18 cellular contexts compared by ENCODE assay signal in the genomic region with DNA sequence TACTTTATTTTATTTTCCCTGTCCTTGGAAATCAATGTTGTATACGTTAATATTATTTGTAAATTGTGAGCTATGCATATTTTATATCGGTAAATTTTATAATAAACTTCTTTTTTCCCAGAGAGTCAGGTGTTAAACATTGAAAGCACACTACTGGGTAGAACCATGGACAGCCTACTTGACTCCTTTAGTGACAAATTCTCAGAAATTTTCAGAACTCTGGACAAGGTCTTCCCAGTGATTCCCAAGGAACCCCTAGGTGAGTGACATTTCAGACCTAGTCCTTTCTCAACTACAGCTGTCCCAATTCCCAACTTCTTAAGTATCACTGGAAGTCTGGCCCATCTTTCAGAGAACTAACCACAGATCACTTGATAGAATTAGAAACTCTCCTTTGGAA.
"Had no signal": no experiment of that assay in that cellular context is flagged by ENCODE, and none has a peak within 500 bp of the region (broad histone marks: within the 10 kb centered on the region; RNA-seq: fewer than 3 reads in every experiment).

No MANE protein-coding gene starts in this region.

- H3K27me3 ChIP-seq: ascending aorta had no signal

- ATAC-seq: natural killer cell; stimulated activated naive CD8-positive, alpha-beta T cell treated with anti-CD3 and anti-CD28 coated beads, Interleukin-15, amount 100 ng/mL, for 72 hours; T-cell had no signal

- H3K36me3 ChIP-seq: ascending aorta, left ventricle myocardium inferior, thoracic aorta had no signal

- H3K36me3 Mint-ChIP-seq: memory B cell, natural killer cell, T-cell had no signal

- H3K27ac Mint-ChIP-seq: endodermal cell; memory B cell; natural killer cell; stimulated activated naive CD8-positive, alpha-beta T cell treated with anti-CD3 and anti-CD28 coated beads, Interleukin-15, amount 100 ng/mL, for 72 hours; T-cell had no signal

- DNase-seq: activated CD4-positive, alpha-beta T cell treated with anti-CD3 and anti-CD28 coated beads, Interleukin-2, amount 50 U/mL, for 4 hours; activated CD4-positive, CD25-positive, alpha-beta regulatory T cell treated with anti-CD3 and anti-CD28 coated beads, Interleukin-2, amount 50 U/mL, for 72 hours; activated naive CD4-positive, alpha-beta T cell; activated T-cell treated with anti-CD3 and anti-CD28 coated beads for 4 hours; dorsolateral prefrontal cortex; endodermal cell; erythroblast; kidney; left ventricle myocardium inferior; natural killer cell; stimulated activated naive CD8-positive, alpha-beta T cell treated with anti-CD3 and anti-CD28 coated beads, Interleukin-15, amount 100 ng/mL, for 72 hours; T-cell; T-helper 9 cell had no signal

- H3K4me3 Mint-ChIP-seq: endodermal cell; memory B cell; natural killer cell; stimulated activated naive CD8-positive, alpha-beta T cell treated with anti-CD3 and anti-CD28 coated beads, Interleukin-15, amount 100 ng/mL, for 72 hours; T-cell had no signal

- H3K4me1 ChIP-seq: ascending aorta, left ventricle myocardium inferior had no signal

- H3K9me3 ChIP-seq: ascending aorta, left ventricle myocardium inferior, thoracic aorta had no signal

- H3K27ac ChIP-seq: ascending aorta, dorsolateral prefrontal cortex, left ventricle myocardium inferior, thoracic aorta had no signal

- H3K4me3 ChIP-seq: ascending aorta, dorsolateral prefrontal cortex, left ventricle myocardium inferior, smooth muscle cell, thoracic aorta had no signal

- FAIRE-seq: bronchial epithelial cell, kidney had no signal

- H3K9me3 Mint-ChIP-seq: endodermal cell; memory B cell; natural killer cell; stimulated activated naive CD8-positive, alpha-beta T cell treated with anti-CD3 and anti-CD28 coated beads, Interleukin-15, amount 100 ng/mL, for 72 hours; T-cell had no signal

- H3K4me1 Mint-ChIP-seq: memory B cell; natural killer cell; stimulated activated naive CD8-positive, alpha-beta T cell treated with anti-CD3 and anti-CD28 coated beads, Interleukin-15, amount 100 ng/mL, for 72 hours; T-cell had no signal

- H3K4me2 ChIP-seq: smooth muscle cell had no signal
